ENCODE assay signal across 8 cellular contexts in the genomic region with DNA sequence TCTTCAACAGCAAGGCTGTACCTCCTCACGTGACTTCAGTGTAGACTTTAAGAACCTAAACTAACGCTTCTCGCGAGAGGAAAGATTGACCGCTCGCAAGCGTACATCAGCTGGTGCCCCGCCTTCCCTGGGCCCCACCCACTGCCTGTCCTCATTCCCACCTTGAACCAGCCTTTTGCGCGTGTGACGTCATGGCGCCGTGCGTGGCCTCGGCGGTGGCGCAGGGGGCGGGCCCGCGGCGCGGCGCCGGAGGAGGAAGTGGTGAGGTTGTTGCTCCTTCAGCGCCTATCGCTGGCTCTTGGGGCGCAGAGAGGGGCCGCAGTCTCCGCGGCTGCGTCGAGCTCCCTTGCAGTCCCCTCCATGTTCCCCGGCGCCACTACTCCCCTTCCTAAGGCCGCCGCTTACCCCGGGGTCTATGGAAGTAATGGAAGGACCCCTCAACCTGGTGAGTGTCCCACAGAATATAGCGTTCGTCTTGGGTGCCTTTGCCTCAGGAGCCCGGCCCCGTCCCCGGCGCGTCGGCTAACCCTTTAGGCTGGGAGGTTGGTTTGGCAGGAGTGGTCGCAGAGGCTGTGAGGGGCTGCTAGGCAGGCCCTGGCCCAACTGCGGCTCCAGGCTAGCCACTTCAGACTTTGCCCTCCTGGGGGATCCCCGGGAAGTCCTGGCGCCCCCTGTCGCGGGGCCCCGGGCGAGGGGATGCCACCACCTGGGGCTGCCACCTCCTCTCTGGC. TPM values are rescaled to one million over a fixed set of nuclear protein-coding genes. Genes with fewer than 3 reads are reported as not detected.
DNase-seq lines count a peak whose midpoint lies in the region; ATAC-seq and TF ChIP-seq lines count a peak whose summit lies in the region.

A gene (plus strand): TSS at position 273 of the 731 bp plus-strand sequence. CDS start 143 bp downstream, at position 416.

- H3K27me3 ChIP-seq in PC-9 (ENCODE audit: insufficient read depth, low read depth), result no peaks in the 10 kb centered on the region
- no peaks in the 10 kb centered on the region for H3K27me3 ChIP-seq in esophagus (ENCODE audit: control insufficient read depth in 1 of 2, insufficient read depth in 2 of 2, low read length in 2 of 2)
- no peaks in the 10 kb centered on the region for H3K27me3 ChIP-seq in muscle layer of colon (ENCODE audit: control insufficient read depth in 1 of 2, insufficient read depth in 2 of 2, low read length in 2 of 2)

- BruUV-seq in PC-9 (replicated peaks; lab: Mats Ljungman, UMichigan), result no TSS peak

- 0% methylated on average over 49 to 53 of the region's 53 CpGs for WGBS in esophagus, 2 donors

- DNase-seq in DMS79 (lab: John Stamatoyannopoulos, UW) (peak; percentile 87), KBM-7 (peak; percentile 98), PC-9 (peak; percentile 95 to 98)
- DNase-seq in activated T-cell treated with anti-CD3 and anti-CD28 coated beads, Interleukin-2, amount 50 U/mL, for 24 hours, result peak; percentile 99
- DNase-seq in stimulated activated CD8-positive, alpha-beta memory T cell treated with anti-CD3 and anti-CD28 coated beads, Interleukin-7, amount 100 ng/mL, for 24 hours (ENCODE audit: low read depth), result peak; percentile 90

- in situ Hi-C loops in KBM-7 (cut with MboI; ENCODE audit: low pct_unique_long_range_greater_than_20kb, low sequenced_read_pairs), result no loop called here

- H3K79me2 ChIP-seq in PC-9 (ENCODE audit: low read depth), result peaks cover 49% of the 10 kb centered on the region

- peaks cover 33% of the 10 kb centered on the region for H4K20me1 ChIP-seq in PC-9 (ENCODE audit: insufficient read depth)

- intact Hi-C loops in PC-9 (cut with micrococcal nuclease; ENCODE audit: unreplicated experiment), result loop anchor here (2.0 kb wide), 1 partner anchor 316 kb away; a partner anchor contains a TSS

- H3K27me3 Mint-ChIP-seq in activated T-cell treated with anti-CD3 and anti-CD28 coated beads, Interleukin-2, amount 50 U/mL, for 24 hours, result peaks cover 11% of the 10 kb centered on the region

- H3K9ac ChIP-seq in muscle layer of colon (ENCODE audit: low read length), result peak within 1 kb of the TSS; percentile 95

- H3K4me3 Mint-ChIP-seq in activated T-cell treated with anti-CD3 and anti-CD28 coated beads, Interleukin-2, amount 50 U/mL, for 24 hours, result peak within 1 kb of the TSS; percentile 92

- H3K27ac ChIP-seq in PC-9 (peak within 1 kb of the TSS; percentile 75), esophagus (ENCODE audit: low read depth in 2 of 2, low read length in 1 of 2) (peak within 1 kb of the TSS; percentile 93 to 95), muscle layer of colon (ENCODE audit: low read depth, low read length) (peak within 1 kb of the TSS; percentile 73)

- ATAC-seq in GM21717 (IDR thresholded peaks at IDR 0.05; ENCODE audit: unreplicated experiment), result peak; percentile 95

- H3K4me1 ChIP-seq in PC-9 (replicated peaks; ENCODE audit: insufficient read depth) (peaks cover 15% of the 10 kb centered on the region; the same call in 1 of the 2 replicates), esophagus (ENCODE audit: control insufficient read depth in 2 of 2, insufficient read depth in 2 of 2, low read length in 1 of 2) (no peaks in the 10 kb centered on the region), muscle layer of colon (ENCODE audit: insufficient read depth, low read length) (peaks cover 21% of the 10 kb centered on the region)

- H3K4me2 ChIP-seq in PC-9, result peak within 1 kb of the TSS; percentile 84

- peaks cover 31% of the 10 kb centered on the region for H3K36me3 Mint-ChIP-seq in activated T-cell treated with anti-CD3 and anti-CD28 coated beads, Interleukin-2, amount 50 U/mL, for 24 hours (ENCODE audit: low read depth)

- no peak; the same call in 1 of the 2 replicates for TF ChIP-seq CTCF in PC-9 (conservative IDR thresholded peaks at IDR 0.05)

- peaks cover 44% of the 10 kb centered on the region for H3K4me1 Mint-ChIP-seq in activated T-cell treated with anti-CD3 and anti-CD28 coated beads, Interleukin-2, amount 50 U/mL, for 24 hours (ENCODE audit: low read depth)

- peak within 1 kb of the TSS; percentile 93 for H2AFZ ChIP-seq in PC-9

- POLR2A ChIA-PET in PC-9 (lab: Charles Lee; ENCODE audit: unreplicated experiment), result interaction anchor here (0.6 kb wide), 1 partner anchor 679 kb away, joined by 4 read pairs; no protein-coding TSS in a partner anchor

- H3K4me3 ChIP-seq in PC-9, result peak within 1 kb of the TSS; percentile 87
- H3K4me3 ChIP-seq in esophagus (ENCODE audit: low read depth in 1 of 2, low read length in 2 of 2), result peak within 1 kb of the TSS; percentile 89 to 90
- H3K4me3 ChIP-seq in muscle layer of colon (ENCODE audit: low read depth in 1 of 2, low read length in 2 of 2), result peak within 1 kb of the TSS; percentile 67 to 88

- H3K9me2 ChIP-seq in PC-9 (ENCODE audit: insufficient read depth), result no peaks in the 10 kb centered on the region

- no peaks in the 10 kb centered on the region; the same call in 1 of the 2 replicates for H3F3A ChIP-seq in PC-9 (ENCODE audit: insufficient read depth, low read depth)

- H3K36me3 ChIP-seq in PC-9 (ENCODE audit: low read depth) (0 out of 2 replicates have a peak, but pooled peaks cover 8% of the 10 kb centered on the region), esophagus (ENCODE audit: control insufficient read depth in 2 of 2, insufficient read depth in 2 of 2, low read length in 1 of 2) (no peaks in the 10 kb centered on the region), muscle layer of colon (ENCODE audit: insufficient read depth, low read length) (no peaks in the 10 kb centered on the region)

- H3K27ac Mint-ChIP-seq in activated T-cell treated with anti-CD3 and anti-CD28 coated beads, Interleukin-2, amount 50 U/mL, for 24 hours, result peak within 1 kb of the TSS; percentile 95

- peaks cover 10% of the 10 kb centered on the region for H3K9me3 Mint-ChIP-seq in activated T-cell treated with anti-CD3 and anti-CD28 coated beads, Interleukin-2, amount 50 U/mL, for 24 hours

- CTCF ChIA-PET in PC-9 (lab: Charles Lee), result no interaction called here

- H3K9me3 ChIP-seq in PC-9 (ENCODE audit: insufficient read depth, low read depth) (peaks cover 7% of the 10 kb centered on the region), esophagus (ENCODE audit: control insufficient read depth in 2 of 2, insufficient read depth in 1 of 2, low read depth in 1 of 2, low read length in 1 of 2) (no peaks in the 10 kb centered on the region), muscle layer of colon (ENCODE audit: low read length) (no peaks in the 10 kb centered on the region)

RNA-seq across cellular contexts. Expression of the gene that starts here (rescaled TPM):
- 14.7 and 22.1 TPM in 2 replicates for total RNA-seq in PC-9 (2021)
- polyA plus RNA-seq in esophagus, result 10 to 100 TPM in 1 of 2 donors, 1 to 10 TPM in 1; 6.7 to 10.7 TPM

Comparison
In these comparisons a context has a peak if more than half of its experiments do, and no peak if none do; other contexts are left out.
1. Peak in every context shown above with its lines: DNase-seq, ATAC-seq, H3K4me3 ChIP-seq and H3K27ac ChIP-seq.